8 cellular contexts compared by ENCODE assay signal in genomic region chr18:62524443-62525200, GRCh38. TPM values are rescaled to one million over a fixed set of nuclear protein-coding genes. Genes with fewer than 3 reads are reported as not detected.
DNase-seq lines count a peak whose midpoint lies in the region; ATAC-seq and TF ChIP-seq lines count a peak whose summit lies in the region.

No MANE protein-coding gene starts in this region.

- peaks cover 26% of the 10 kb centered on the region for H3K36me3 Mint-ChIP-seq in CD4-positive, alpha-beta T cell (ENCODE audit: low read depth)

- no peaks in the 10 kb centered on the region for H3K9me2 ChIP-seq in neural cell (ENCODE audit: insufficient read depth, low read length)

- no peaks in the 10 kb centered on the region for H3K27me3 Mint-ChIP-seq in CD4-positive, alpha-beta T cell
- no peaks in the 10 kb centered on the region for H3K27me3 Mint-ChIP-seq in stimulated activated naive CD8-positive, alpha-beta T cell treated with anti-CD3 and anti-CD28 coated beads, Interleukin-15, amount 100 ng/mL, for 72 hours

- H3K4me3 ChIP-seq in HAP-1 = peak overlapping the region; percentile 70
- peak overlapping the region; percentile 87 for H3K4me3 ChIP-seq in fibroblast of the aortic adventitia (ENCODE audit: low read depth, low read length)
- H3K4me3 ChIP-seq in neural cell (ENCODE audit: low read length) = peak overlapping the region; percentile 89

- in situ Hi-C loops in HAP-1 (cut with MboI; ENCODE audit: low sequenced_read_pairs) = no loop called here

- H3K9me3 Mint-ChIP-seq in CD4-positive, alpha-beta T cell = no peaks in the 10 kb centered on the region
- H3K9me3 Mint-ChIP-seq in stimulated activated naive CD8-positive, alpha-beta T cell treated with anti-CD3 and anti-CD28 coated beads, Interleukin-15, amount 100 ng/mL, for 72 hours = no peaks in the 10 kb centered on the region

- no peak for TF ChIP-seq RAD21 in neural cell (conservative IDR thresholded peaks at IDR 0.05)

- intact Hi-C loops in CD4-positive, alpha-beta T cell (cut with DNase I, micrococcal nuclease) = loop anchor here (5.0 to 10.0 kb wide), 11 partner anchors 38 to 898 kb away; partner anchors contain the start of genes BCL2 (in 2 of the 2), PIGN (in 2 of the 2), RELCH (in 2 of the 2) and KDSR (in 1 of the 2)

- peak; percentile 21 for ATAC-seq in CD4-positive, alpha-beta T cell (ENCODE audit: poor library complexity)
- ATAC-seq in stimulated activated naive CD8-positive, alpha-beta T cell treated with anti-CD3 and anti-CD28 coated beads, Interleukin-15, amount 100 ng/mL, for 72 hours = peak; percentile 15
- ATAC-seq in GM21528 (IDR thresholded peaks at IDR 0.05; ENCODE audit: low FRiP score, unreplicated experiment) = no peak

- DNase-seq in CD4-positive, alpha-beta T cell = peak; percentile 41 to 66 (median 54)
- DNase-seq in HAP-1 (ENCODE audit: low spot score in 2 of 2) (peak; percentile 32 to 58), NOMO-1 treated with dmso at 0.1 percent for 144 hours (lab: John Stamatoyannopoulos, UW; ENCODE audit: unreplicated experiment) (peak; percentile 22), fibroblast of the aortic adventitia (ENCODE audit: low read depth) (peak; percentile 39)
- DNase-seq in activated T-helper 9 cell treated with anti-CD3 and anti-CD28 coated beads, Interleukin-2, amount 50 U/mL, for 16 hours (ENCODE audit: low read depth) = peak; percentile 52
- peak; percentile 74 to 75 for DNase-seq in stimulated activated naive CD8-positive, alpha-beta T cell treated with anti-CD3 and anti-CD28 coated beads, Interleukin-15, amount 100 ng/mL, for 72 hours

- peak overlapping the region; percentile 92 for H3K4me3 Mint-ChIP-seq in CD4-positive, alpha-beta T cell
- H3K4me3 Mint-ChIP-seq in stimulated activated naive CD8-positive, alpha-beta T cell treated with anti-CD3 and anti-CD28 coated beads, Interleukin-15, amount 100 ng/mL, for 72 hours = peak overlapping the region; percentile 92 to 97

- peaks cover 12% of the 10 kb centered on the region for H3K4me1 ChIP-seq in HAP-1

- no peaks in the 10 kb centered on the region for H3K27me3 ChIP-seq in CD4-positive, alpha-beta T cell (ENCODE audit: control insufficient read depth, insufficient read depth, low read length)
- H3K27me3 ChIP-seq in HAP-1 (ENCODE audit: low read depth) = no peaks in the 10 kb centered on the region
- peaks cover 16% of the 10 kb centered on the region for H3K27me3 ChIP-seq in neural cell (ENCODE audit: insufficient read depth, low read depth, low read length)

- peak overlapping the region; percentile 74 for H3K27ac ChIP-seq in CD4-positive, alpha-beta T cell (ENCODE audit: low read depth, low read length)
- H3K27ac ChIP-seq in neural cell (ENCODE audit: low read length) = peak overlapping the region; percentile 66

- peaks cover 53% of the 10 kb centered on the region for H3K4me1 Mint-ChIP-seq in CD4-positive, alpha-beta T cell (ENCODE audit: low read depth)
- peaks cover 39% of the 10 kb centered on the region for H3K4me1 Mint-ChIP-seq in stimulated activated naive CD8-positive, alpha-beta T cell treated with anti-CD3 and anti-CD28 coated beads, Interleukin-15, amount 100 ng/mL, for 72 hours

- peak overlapping the region; percentile 25 for H2AFZ ChIP-seq in neural cell (ENCODE audit: low read depth, low read length)

- peak overlapping the region; percentile 93 for H3K27ac Mint-ChIP-seq in CD4-positive, alpha-beta T cell
- peak overlapping the region; percentile 95 to 98 for H3K27ac Mint-ChIP-seq in stimulated activated naive CD8-positive, alpha-beta T cell treated with anti-CD3 and anti-CD28 coated beads, Interleukin-15, amount 100 ng/mL, for 72 hours

- H3K79me2 ChIP-seq in neural cell (replicated peaks; ENCODE audit: insufficient read depth, low read length) = peaks cover 18% of the 10 kb centered on the region

- peak overlapping the region; percentile 74 for H3K4me2 ChIP-seq in neural cell (ENCODE audit: low read length)

- H3K36me3 ChIP-seq in HAP-1 (replicated peaks) (no peaks in the 10 kb centered on the region; the same call in 1 of the 2 replicates), neural cell (ENCODE audit: insufficient read depth, low read length) (no peaks in the 10 kb centered on the region)

- TF ChIP-seq CTCF in CD4-positive, alpha-beta T cell (IDR thresholded peaks at IDR 0.05) = no peak
- TF ChIP-seq CTCF in fibroblast of the aortic adventitia (IDR thresholded peaks at IDR 0.05; ENCODE audit: insufficient read depth, low read length) (no peak), neural cell (IDR thresholded peaks at IDR 0.05; ENCODE audit: poor library complexity, severe bottlenecking) (no peak)

- TF ChIP-seq EP300 in neural cell (conservative IDR thresholded peaks at IDR 0.05; ENCODE audit: poor library complexity, severe bottlenecking) = no peak

- H3K9ac ChIP-seq in neural cell (ENCODE audit: low read length) = peak overlapping the region; percentile 79

- POLR2A ChIA-PET in CD4-positive, alpha-beta T cell (lab: Charles Lee) = interaction anchor here (0.6 to 4.9 kb wide), 11 partner anchors 12 to 898 kb away, joined by 3 to 79 read pairs (median 8); partner anchors contain the start of genes KDSR, PHLPP1 and VPS4B

- H3F3A ChIP-seq in neural cell (ENCODE audit: insufficient read depth, low read length, poor library complexity, severe bottlenecking) = no peaks in the 10 kb centered on the region

- CTCF ChIA-PET in CD4-positive, alpha-beta T cell (lab: Charles Lee) = interaction anchor here (1.8 kb wide), 1 partner anchor 59 kb away, joined by 5 read pairs; no protein-coding TSS in a partner anchor

- H4K20me1 ChIP-seq in neural cell (ENCODE audit: insufficient read depth) = no peaks in the 10 kb centered on the region

- no peaks in the 10 kb centered on the region for H3K9me3 ChIP-seq in CD4-positive, alpha-beta T cell (ENCODE audit: control insufficient read depth, low read length)
- H3K9me3 ChIP-seq in HAP-1 (peaks cover under 1% of the 10 kb centered on the region; the same call in 1 of the 2 replicates), neural cell (ENCODE audit: low read length) (no peaks in the 10 kb centered on the region)

TF ChIP-seq in neural cell, 6 proteins besides CTCF, POLR2A, EP300 and RAD21:
- peak; percentile 23 for TF ChIP-seq SMC3 (conservative IDR thresholded peaks at IDR 0.05; ENCODE audit: poor library complexity)
- no peak for TF ChIP-seq POLR2AphosphoS5 (IDR thresholded peaks at IDR 0.05)
- peak; percentile 31 for TF ChIP-seq MXI1 (conservative IDR thresholded peaks at IDR 0.05; ENCODE audit: poor library complexity, severe bottlenecking)
- TF ChIP-seq REST (IDR thresholded peaks at IDR 0.05; ENCODE audit: borderline replicate concordance) = peak; percentile 14

RNA-seq across cellular contexts. Expression of gene ZCCHC2, which starts 1.8 kb away (rescaled TPM):
- 10 to 100 TPM; 85.0 to 85.4 TPM for total RNA-seq in CD4-positive, alpha-beta T cell
- 9.9 and 12.8 TPM in 2 replicates for total RNA-seq in fibroblast of the aortic adventitia (ENCODE audit: low replicate concordance)
- polyA plus RNA-seq in neural cell = 3.8 and 8.1 TPM in 2 replicates
- polyA minus RNA-seq in neural cell = 18.6 and 18.7 TPM in 2 replicates

Comparison
In these comparisons a context has a peak if more than half of its experiments do, and no peak if none do; other contexts are left out.
1. DNase-seq: peak in every context shown above with its lines; median percentile 74 in stimulated activated naive CD8-positive, alpha-beta T cell treated with anti-CD3 and anti-CD28 coated beads, Interleukin-15, amount 100 ng/mL, for 72 hours; 54 in CD4-positive, alpha-beta T cell; 52 in activated T-helper 9 cell treated with anti-CD3 and anti-CD28 coated beads, Interleukin-2, amount 50 U/mL, for 16 hours; 45 in HAP-1; 39 in fibroblast of the aortic adventitia; 22 in NOMO-1 treated with dmso at 0.1 percent for 144 hours.